In genomic region chr2:159564081-159564480, GRCh38 we compare ENCODE assay signal across 1 cellular context.
TF ChIP-seq lines count a peak whose summit lies in the region.

No MANE protein-coding gene starts in this region.

TF ChIP-seq in GM23338, 12 proteins besides CTCF, POLR2A, EP300 and RAD21:
- TF ChIP-seq ZNF462 (CRISPR knock-in tag; IDR thresholded peaks at IDR 0.05) (no peak), STAT1 (IDR thresholded peaks at IDR 0.05; ENCODE audit: unreplicated experiment) (no peak), REST (IDR thresholded peaks at IDR 0.05; ENCODE audit: unreplicated experiment) (no peak), POLR2AphosphoS5 (IDR thresholded peaks at IDR 0.05; ENCODE audit: low read depth) (no peak)
